Comparison of ENCODE assay signal across 12 cellular contexts in genomic region chr17:10041916-10042588, GRCh38.
DNase-seq lines count a peak whose midpoint lies in the region; ATAC-seq, FAIRE-seq and TF ChIP-seq lines count a peak whose summit lies in the region.
"Had no signal": no experiment of that assay in that cellular context is flagged by ENCODE, and none has a peak within 500 bp of the region (broad histone marks: within the 10 kb centered on the region; RNA-seq: fewer than 3 reads in every experiment).

No MANE protein-coding gene starts in this region.

- H3K27me3 Mint-ChIP-seq in memory B cell = peaks cover 15% of the 10 kb centered on the region

- H3K9me3 ChIP-seq in BLaER1 = no peaks in the 10 kb centered on the region
- H3K9me3 ChIP-seq in prostate gland = no peaks in the 10 kb centered on the region

- peaks cover 4% of the 10 kb centered on the region; the same call in 1 of the 2 replicates for H4K20me1 ChIP-seq in BLaER1

- H3K4me2 ChIP-seq in BLaER1 = peak overlapping the region; percentile 87

- TF ChIP-seq CTCF in prostate gland (IDR thresholded peaks at IDR 0.05) = no peak
- no peak for TF ChIP-seq CTCF in D721Med (IDR thresholded peaks at IDR 0.05; ENCODE audit: insufficient read depth, missing control alignments)

- H3K9ac ChIP-seq in BLaER1 = peak overlapping the region; percentile 70

- peak overlapping the region; percentile 91 for H3K27ac ChIP-seq in BLaER1
- no peak overlapping the region for H3K27ac ChIP-seq in prostate gland

- WGBS in prostate gland = 91% methylated on average over 17 of the region's 17 CpGs

- H3K4me3 ChIP-seq in BLaER1 (peak overlapping the region; percentile 45; the same call in 1 of the 2 replicates), prostate gland (no peak overlapping the region)

- peaks cover 99% of the 10 kb centered on the region for H3K4me1 ChIP-seq in BLaER1
- no peaks in the 10 kb centered on the region for H3K4me1 ChIP-seq in prostate gland (replicated peaks)

- peak; percentile 27 for ATAC-seq in GM19463 (IDR thresholded peaks at IDR 0.05; ENCODE audit: unreplicated experiment)
- peak; percentile 41 for ATAC-seq in HG03378 (IDR thresholded peaks at IDR 0.05; ENCODE audit: unreplicated experiment)
- ATAC-seq in memory B cell (ENCODE audit: low read depth) = peak; percentile 9
- ATAC-seq: left colon, SK-N-SH treated with all-trans-retinoic acid at 6 μM for 48 hours had no signal

- H3K4me3 Mint-ChIP-seq in memory B cell = no peak overlapping the region

- no peak for DNase-seq in memory B cell (ENCODE audit: low spot score in 2 of 2)
- DNase-seq in NCI-H2196 (lab: John Stamatoyannopoulos, UW; ENCODE audit: unreplicated experiment) = no peak
- no peak for DNase-seq in prostate gland (ENCODE audit: low spot score)
- no peak for DNase-seq in D721Med (ENCODE audit: insufficient read length, low spot score)
- no peak for DNase-seq in anterior cingulate cortex (lab: John Stamatoyannopoulos, UW)
- DNase-seq: effector memory CD4-positive, alpha-beta T cell; left colon; NCI-H2081 had no signal

- peaks cover 4% of the 10 kb centered on the region for H3K9me3 Mint-ChIP-seq in memory B cell

- intact Hi-C loops in prostate gland (cut with DNase I) = no loop called here

- peak overlapping the region; percentile 10 for H3K27ac Mint-ChIP-seq in memory B cell

- H3K4me1 Mint-ChIP-seq in memory B cell = peaks cover 11% of the 10 kb centered on the region

- no peak for TF ChIP-seq POLR2A in prostate gland (IDR thresholded peaks at IDR 0.05)

- H3K36me3 ChIP-seq in BLaER1 = peaks cover 12% of the 10 kb centered on the region; the same call in 1 of the 2 replicates
- no peaks in the 10 kb centered on the region for H3K36me3 ChIP-seq in prostate gland

- no peaks in the 10 kb centered on the region for H3K36me3 Mint-ChIP-seq in memory B cell

- H3K27me3 ChIP-seq in BLaER1 (no peaks in the 10 kb centered on the region), prostate gland (replicated peaks; ENCODE audit: insufficient read depth) (no peaks in the 10 kb centered on the region)

- FAIRE-seq in D721Med (lab: Jason Lieb, UNC) = no peak
